In the genomic region with DNA sequence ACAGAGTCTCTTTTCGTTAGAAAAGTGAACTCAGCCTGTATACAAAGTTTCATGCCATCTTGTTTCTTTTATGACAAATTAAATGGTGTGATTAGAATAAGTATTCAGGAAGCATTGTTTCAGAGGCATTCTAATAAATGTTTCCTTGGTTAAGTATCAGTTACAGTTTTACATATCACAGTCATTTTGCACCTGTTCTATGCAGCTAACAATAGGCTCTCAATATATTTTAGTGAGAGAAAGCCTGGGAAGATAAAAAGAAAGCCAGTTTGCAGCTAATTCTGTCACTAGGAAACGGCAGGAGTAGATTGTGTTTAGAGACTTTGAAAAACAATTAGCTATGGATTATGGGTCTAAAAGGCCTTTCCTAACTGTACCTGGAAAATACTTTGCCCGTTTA, we compare ENCODE assay signal across 18 cellular contexts.
"Had no signal": no experiment of that assay in that cellular context is flagged by ENCODE, and none has a peak within 500 bp of the region (broad histone marks: within the 10 kb centered on the region; RNA-seq: fewer than 3 reads in every experiment).

No MANE protein-coding gene starts in this region.

- DNase-seq: activated CD4-positive, alpha-beta T cell treated with anti-CD3 and anti-CD28 coated beads, Interleukin-2, amount 10 ng/mL, durations not matched to agents 7 days and 5 days; activated CD8-positive, alpha-beta memory T cell treated with anti-CD3 and anti-CD28 coated beads, Interleukin-2, amount 50 U/mL, for 48 hours; activated gamma-delta T cell; activated T-cell treated with anti-CD3 and anti-CD28 coated beads, Interleukin-2, amount 50 U/mL, for 72 hours; amniotic stem cell; central memory CD4-positive, alpha-beta T cell; effector CD4-positive, alpha-beta T cell; foreskin keratinocyte; glutamatergic neuron; left ventricle myocardium superior; mucosa of descending colon; natural killer cell; occipital lobe; right lobe of liver; spleen; T-helper 9 cell; trophoblast cell had no signal

- ATAC-seq: activated naive CD4-positive, alpha-beta T cell treated with anti-CD3 and anti-CD28 coated beads, Interleukin-2, amount 50 U/mL, for 72 hours; activated T-cell treated with anti-CD3 and anti-CD28 coated beads, Interleukin-2, amount 50 U/mL, for 72 hours; foreskin keratinocyte; left ventricle myocardium superior; mucosa of descending colon; natural killer cell; right lobe of liver had no signal
